ENCODE assay signal across 8 cellular contexts in genomic region chr12:59808317-59808910, GRCh38.
DNase-seq lines count a peak whose midpoint lies in the region; ATAC-seq and TF ChIP-seq lines count a peak whose summit lies in the region.

No MANE protein-coding gene starts in this region.

- H3K4me1 Mint-ChIP-seq in naive thymus-derived CD4-positive, alpha-beta T cell, result peaks cover 0 to 5% (median 0%) of the 10 kb centered on the region in 7 donors

- H3K27me3 ChIP-seq in naive thymus-derived CD4-positive, alpha-beta T cell (ENCODE audit: control insufficient read depth in 2 of 2, insufficient read depth in 2 of 2, low read length in 2 of 2), result no peaks in the 10 kb centered on the region

- H3K36me3 Mint-ChIP-seq in naive thymus-derived CD4-positive, alpha-beta T cell, result no peaks in the 10 kb centered on the region

- no peak overlapping the region for H3K27ac Mint-ChIP-seq in naive thymus-derived CD4-positive, alpha-beta T cell

- POLR2A ChIA-PET in naive thymus-derived CD4-positive, alpha-beta T cell (lab: Charles Lee), result no interaction called here

- peak; percentile 73 for ATAC-seq in HG03469 (IDR thresholded peaks at IDR 0.05; ENCODE audit: unreplicated experiment)
- ATAC-seq in naive thymus-derived CD4-positive, alpha-beta T cell, result peak; percentile 81

- CTCF ChIA-PET in naive thymus-derived CD4-positive, alpha-beta T cell (lab: Charles Lee), result interaction anchor here (0.7 to 2.6 kb wide), 10 partner anchors 11 to 404 kb away, joined by 3 to 10 read pairs (median 4); no protein-coding TSS in a partner anchor

- H3K9me3 ChIP-seq in naive thymus-derived CD4-positive, alpha-beta T cell (ENCODE audit: control insufficient read depth in 2 of 3, low read length in 3 of 3), result no peaks in the 10 kb centered on the region

- no peaks in the 10 kb centered on the region for H3K36me3 ChIP-seq in naive thymus-derived CD4-positive, alpha-beta T cell (ENCODE audit: control insufficient read depth in 2 of 3, insufficient read depth in 3 of 3, low read length in 3 of 3)

- no peak overlapping the region for H3K4me3 Mint-ChIP-seq in naive thymus-derived CD4-positive, alpha-beta T cell

- peak; percentile 36 for DNase-seq in NCI-H2029 treated with DMSO at 0.1 percent for 48 hours (lab: John Stamatoyannopoulos, UW)
- DNase-seq in NCI-H2029 (lab: John Stamatoyannopoulos, UW), result no peak
- peak; percentile 50 for DNase-seq in GM20000 (ENCODE audit: low spot score)
- DNase-seq in RPMI7951 (ENCODE audit: low read depth), result peak; percentile 29
- DNase-seq in epithelial cell of proximal tubule (ENCODE audit: low read depth), result peak; percentile 7
- peak in 6 of 9 donors; percentile 16 to 44 (median 34) for DNase-seq in naive thymus-derived CD4-positive, alpha-beta T cell
- DNase-seq in NCI-H128 (lab: John Stamatoyannopoulos, UW; ENCODE audit: unreplicated experiment), result no peak

- H3K27ac ChIP-seq in naive thymus-derived CD4-positive, alpha-beta T cell (ENCODE audit: low read depth, low read length), result no peak overlapping the region

- no peaks in the 10 kb centered on the region for H3K27me3 Mint-ChIP-seq in naive thymus-derived CD4-positive, alpha-beta T cell

- peak; percentile 60 for TF ChIP-seq CTCF in GM20000 (IDR thresholded peaks at IDR 0.05; ENCODE audit: extremely low read depth, missing control alignments)
- TF ChIP-seq CTCF in epithelial cell of proximal tubule (conservative IDR thresholded peaks at IDR 0.05; ENCODE audit: low read depth, low read length), result peak; percentile 80

- H3K4me3 ChIP-seq in epithelial cell of proximal tubule (ENCODE audit: low read depth, low read length), result no peak overlapping the region
- H3K4me3 ChIP-seq in naive thymus-derived CD4-positive, alpha-beta T cell (ENCODE audit: low read length), result no peak overlapping the region

- H3K4me1 ChIP-seq in naive thymus-derived CD4-positive, alpha-beta T cell (ENCODE audit: control insufficient read depth in 2 of 2, insufficient read depth in 2 of 2, low read length in 2 of 2), result no peaks in the 10 kb centered on the region

- H3K9me3 Mint-ChIP-seq in naive thymus-derived CD4-positive, alpha-beta T cell, result no peaks in the 10 kb centered on the region

- intact Hi-C loops in naive thymus-derived CD4-positive, alpha-beta T cell (cut with micrococcal nuclease), result loop anchor here (1.0 to 2.0 kb wide), 6 partner anchors 211 to 406 kb away; partner anchors contain the start of gene SLC16A7 (in 1 of the 2)

Comparison
In these comparisons a context has a peak if more than half of its experiments do, and no peak if none do; other contexts are left out.
1. DNase-seq: peak in NCI-H2029 treated with DMSO at 0.1 percent for 48 hours (single experiment), GM20000 (single experiment), RPMI7951 (single experiment), epithelial cell of proximal tubule (single experiment) and naive thymus-derived CD4-positive, alpha-beta T cell (6 of 9); none in NCI-H2029 (single experiment) and NCI-H128 (single experiment).